In genomic region chr17:16872351-16872751, GRCh38 we compare ENCODE assay signal across 18 cellular contexts.
DNase-seq lines count a peak whose midpoint lies in the region; ATAC-seq, FAIRE-seq and TF ChIP-seq lines count a peak whose summit lies in the region.
"Had no signal": no experiment of that assay in that cellular context is flagged by ENCODE, and none has a peak within 500 bp of the region (broad histone marks: within the 10 kb centered on the region; RNA-seq: fewer than 3 reads in every experiment).

No MANE protein-coding gene starts in this region.

- no peak overlapping the region for H2AFZ ChIP-seq in GM23248

- no peak overlapping the region for H3K9ac ChIP-seq in GM23248

- POLR2A ChIA-PET in A549 (lab: Yijun Ruan, JAX), result no interaction called here

- H3K4me2 ChIP-seq in A549 (no peak overlapping the region), GM23248 (ENCODE audit: unreplicated experiment) (no peak overlapping the region)

- CTCF ChIA-PET in A549 (lab: Yijun Ruan, JAX), result no interaction called here

- in situ Hi-C loops in GM23248 (cut with MboI), result no loop called here

- H3K9me3 ChIP-seq in A549 (peaks cover 6% of the 10 kb centered on the region; the same call in 2 of the 3 replicates), GM23248 (ENCODE audit: low read depth) (no peaks in the 10 kb centered on the region)

- no peak for TF ChIP-seq EP300 in A549 (IDR thresholded peaks at IDR 0.05)

- no peak for DNase-seq in A549 (ENCODE audit: low read depth in 1 of 2, low spot score in 1 of 2)
- DNase-seq in GM23248, result peak; percentile 5
- DNase-seq in islet precursor cell, result peak; percentile 71
- DNase-seq in posterior vena cava (ENCODE audit: low spot score), result peak; percentile 59
- no peak for DNase-seq in activated CD4-positive, CD25-positive, alpha-beta regulatory T cell treated with anti-CD3 and anti-CD28 coated beads, Interleukin-2, amount 50 U/mL, for 72 hours
- DNase-seq: Calu3; CD4-positive, CD25-positive, alpha-beta regulatory T cell; DMS79 treated with DMSO at 0.1 percent for 48 hours; H7; IMR-90; Kasumi-1; NCI-H1417 treated with DMSO at 0.1 percent for 48 hours; NCI-H2029; NCI-H2171 treated with DMSO at 0.1 percent for 48 hours; NCI-H510A; SIG-M5 had no signal

- peak overlapping the region in 1 of 2 experiments; percentile 58; a peak in 3 of 6 replicates for H3K27ac ChIP-seq in A549
- no peak overlapping the region for H3K27ac ChIP-seq in GM23248

- TF ChIP-seq POLR2A in A549 (IDR thresholded peaks at IDR 0.05; ENCODE audit: low read length), result no peak

- 0 out of 3 replicates have a peak, but pooled peaks cover 6% of the 10 kb centered on the region for H3K4me1 ChIP-seq in A549
- no peaks in the 10 kb centered on the region for H3K4me1 ChIP-seq in GM23248 (ENCODE audit: insufficient read depth)

- no peaks in the 10 kb centered on the region for H3K79me2 ChIP-seq in GM23248 (ENCODE audit: insufficient read depth)

- ATAC-seq in A549 (peak; percentile 14 to 48; a peak in 3 of 6 replicates), HG03097 (IDR thresholded peaks at IDR 0.05; ENCODE audit: low FRiP score, unreplicated experiment) (no peak), GM21786 (IDR thresholded peaks at IDR 0.05; ENCODE audit: unreplicated experiment) (no peak)

- no peaks in the 10 kb centered on the region for H3K36me3 ChIP-seq in GM23248 (ENCODE audit: low read depth)

- 78% methylated on average over 10 of the region's 10 CpGs for WGBS in A549 (ENCODE audit: missing lambda C conversion rate)
- 72 to 76% methylated on average over 9 of the region's 10 CpGs for WGBS in GM23248 (ENCODE audit: low coverage in 1 of 2, low lambda C conversion rate in 2 of 2, missing lambda C conversion rate in 2 of 2), 2 experiments

- no peaks in the 10 kb centered on the region for H3K9me2 ChIP-seq in GM23248 (ENCODE audit: insufficient read depth)

- no peak for TF ChIP-seq RAD21 in A549 (conservative IDR thresholded peaks at IDR 0.05 in 1 of 2, IDR thresholded peaks at IDR 0.05 in 1 of 2)

- intact Hi-C loops in posterior vena cava (cut with DNase I), result no loop called here

- TF ChIP-seq CTCF in A549 (IDR thresholded peaks at IDR 0.05), result no peak

- no peaks in the 10 kb centered on the region for H3F3A ChIP-seq in GM23248 (ENCODE audit: insufficient read depth)

- no peak for FAIRE-seq in A549 (lab: Jason Lieb, UNC)

- no peaks in the 10 kb centered on the region for H4K20me1 ChIP-seq in GM23248 (ENCODE audit: insufficient read depth)

- no peak overlapping the region for H3K4me3 ChIP-seq in A549
- no peak overlapping the region for H3K4me3 ChIP-seq in GM23248

- H3K27me3 ChIP-seq in GM23248 (replicated peaks; ENCODE audit: insufficient read depth), result peaks cover 10% of the 10 kb centered on the region; the same call in 1 of the 2 replicates

TF ChIP-seq in A549, 52 proteins besides CTCF, POLR2A, EP300 and RAD21:
- no peak for TF ChIP-seq RCOR1 (IDR thresholded peaks at IDR 0.05; ENCODE audit: low read depth, low read length)
- no peak for TF ChIP-seq RARB (CRISPR knock-in tag; IDR thresholded peaks at IDR 0.05)
- no peak for TF ChIP-seq SMC3 (IDR thresholded peaks at IDR 0.05)
- no peak for TF ChIP-seq E2F6 (IDR thresholded peaks at IDR 0.05; ENCODE audit: borderline replicate concordance, low read depth)
- TF ChIP-seq NPAS2 (CRISPR knock-in tag; IDR thresholded peaks at IDR 0.05; ENCODE audit: borderline replicate concordance), result no peak
- TF ChIP-seq GATA3 (IDR thresholded peaks at IDR 0.05; ENCODE audit: borderline replicate concordance), result no peak
- no peak for TF ChIP-seq NFE2L2 (conservative IDR thresholded peaks at IDR 0.05; ENCODE audit: low read length)
- TF ChIP-seq FOSB (CRISPR knock-in tag; IDR thresholded peaks at IDR 0.05), result no peak
- TF ChIP-seq ATOH8 (CRISPR knock-in tag; IDR thresholded peaks at IDR 0.05; ENCODE audit: low read depth), result no peak
- TF ChIP-seq NR3C1 (IDR thresholded peaks at IDR 0.05), result no peak
- TF ChIP-seq CBX8 (IDR thresholded peaks at IDR 0.05), result no peak
- no peak for TF ChIP-seq JUNB (IDR thresholded peaks at IDR 0.05)
- no peak for TF ChIP-seq USF2 (IDR thresholded peaks at IDR 0.05)
- TF ChIP-seq HES2 (IDR thresholded peaks at IDR 0.05), result no peak
- no peak for TF ChIP-seq ZFP36 (IDR thresholded peaks at IDR 0.05; ENCODE audit: borderline replicate concordance, partially characterized antibody)
- no peak for TF ChIP-seq HOXB13 (CRISPR knock-in tag; IDR thresholded peaks at IDR 0.05; ENCODE audit: low read depth)
- no peak for TF ChIP-seq PHF8 (IDR thresholded peaks at IDR 0.05; ENCODE audit: borderline replicate concordance, low read depth)
- TF ChIP-seq HDAC2 (IDR thresholded peaks at IDR 0.05), result no peak
- no peak for TF ChIP-seq PBX3 (IDR thresholded peaks at IDR 0.05)
TF ChIP-seq in A549: peak in this region for 0.

Comparison
In these comparisons a context has a peak if more than half of its experiments do, and no peak if none do; other contexts are left out.
1. ATAC-seq: peak in A549 (2 of 2); none in HG03097 (single experiment) and GM21786 (single experiment).
2. DNase-seq: peak in GM23248 (single experiment), islet precursor cell (single experiment) and posterior vena cava (single experiment); none in A549 (0 of 2) and activated CD4-positive, CD25-positive, alpha-beta regulatory T cell treated with anti-CD3 and anti-CD28 coated beads, Interleukin-2, amount 50 U/mL, for 72 hours (single experiment).